Comparison of ENCODE assay signal across 34 cellular contexts in the genomic region with DNA sequence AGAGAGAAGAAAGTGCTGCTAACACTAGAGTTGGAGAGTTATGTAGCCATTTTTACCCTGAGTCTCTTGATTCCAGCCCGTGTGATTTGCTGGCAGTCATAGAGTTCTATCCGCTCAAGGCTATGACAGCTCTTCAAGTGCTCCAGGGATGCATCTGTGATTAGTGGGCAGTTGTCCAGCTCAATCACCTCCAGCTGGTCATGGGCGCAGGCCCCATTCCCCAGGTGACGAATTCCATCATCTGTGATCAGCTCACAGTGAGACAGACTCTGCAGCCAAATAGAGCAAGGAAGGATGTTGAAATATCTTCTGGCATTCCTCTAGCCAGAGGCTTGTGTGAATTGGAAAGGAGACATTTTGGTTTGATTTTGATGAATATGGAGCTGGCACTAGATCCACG. TPM values are rescaled to one million over a fixed set of nuclear protein-coding genes. Genes with fewer than 3 reads are reported as not detected.
DNase-seq lines count a peak whose midpoint lies in the region; ATAC-seq, FAIRE-seq and TF ChIP-seq lines count a peak whose summit lies in the region.
"Had no signal": no experiment of that assay in that cellular context is flagged by ENCODE, and none has a peak within 500 bp of the region (broad histone marks: within the 10 kb centered on the region; RNA-seq: fewer than 3 reads in every experiment).

No MANE protein-coding gene starts in this region.

- H3K27me3 Mint-ChIP-seq in activated T-cell treated with anti-CD3 and anti-CD28 coated beads, Interleukin-2, amount 50 U/mL, for 24 hours = no peaks in the 10 kb centered on the region
- H3K27me3 Mint-ChIP-seq: activated CD4-positive, alpha-beta T cell treated with anti-CD3 and anti-CD28 coated beads, Interleukin-2, amount 10 ng/mL, durations not matched to agents 7 days and 5 days; activated naive CD4-positive, alpha-beta T cell treated with anti-CD3 and anti-CD28 coated beads, Interleukin-2, amount 10 ng/mL, durations not matched to agents 7 days and 5 days; CD4-positive, alpha-beta T cell; natural killer cell treated with Interleukin-12 subunit alpha and Interleukin-12 subunit beta and Interleukin-15 and Interleukin-18, amount 100 ng/mL, for 72 hours had no signal

- FAIRE-seq in GM19239 (lab: Jason Lieb, UNC) = no peak
- FAIRE-seq: A204.1, colon, H54 had no signal

- no peaks in the 10 kb centered on the region for H3K9me3 Mint-ChIP-seq in activated T-cell treated with anti-CD3 and anti-CD28 coated beads, Interleukin-2, amount 50 U/mL, for 24 hours
- H3K9me3 Mint-ChIP-seq: activated CD4-positive, alpha-beta T cell treated with anti-CD3 and anti-CD28 coated beads, Interleukin-2, amount 10 ng/mL, durations not matched to agents 7 days and 5 days; activated naive CD4-positive, alpha-beta T cell treated with anti-CD3 and anti-CD28 coated beads, Interleukin-2, amount 10 ng/mL, durations not matched to agents 7 days and 5 days; CD4-positive, alpha-beta T cell; natural killer cell treated with Interleukin-12 subunit alpha and Interleukin-12 subunit beta and Interleukin-15 and Interleukin-18, amount 100 ng/mL, for 72 hours; WTC11 had no signal

- no peak overlapping the region for H3K4me3 ChIP-seq in AG10803 (ENCODE audit: low read length)
- H3K4me3 ChIP-seq: breast epithelium, mucosa of descending colon, SK-N-MC, thoracic aorta, uterus had no signal

- peak; percentile 86 to 87 for ATAC-seq in left cardiac atrium
- ATAC-seq: mucosa of descending colon; natural killer cell treated with Interleukin-12 subunit alpha and Interleukin-12 subunit beta and Interleukin-15 and Interleukin-18, amount 100 ng/mL, for 72 hours; stimulated activated naive CD8-positive, alpha-beta T cell treated with anti-CD3 and anti-CD28 coated beads, Interleukin-15, Interleukin-2, amounts not matched to agents 100 U/mL and 50 U/mL, for 24 hours; WTC11 had no signal

- intact Hi-C loops in left cardiac atrium (cut with DNase I) = no loop called here

- no peak for TF ChIP-seq CTCF in AG10803 (conservative IDR thresholded peaks at IDR 0.05; ENCODE audit: low read length)

- peak; percentile 24 for DNase-seq in AG10803 (ENCODE audit: low read depth)
- DNase-seq in cerebellum (ENCODE audit: low spot score) = peak; percentile 66
- peak; percentile 73 for DNase-seq in left cardiac atrium
- DNase-seq in pons (ENCODE audit: low spot score) = peak; percentile 26
- no peak for DNase-seq in GM19239 (ENCODE audit: insufficient read length, low spot score)
- no peak for DNase-seq in NCI-H2029 treated with DMSO at 0.1 percent for 48 hours (lab: John Stamatoyannopoulos, UW)
- DNase-seq in NCI-H345 treated with DMSO at 0.1 percent for 48 hours (lab: John Stamatoyannopoulos, UW; ENCODE audit: unreplicated experiment) = no peak
- no peak for DNase-seq in activated T-cell treated with anti-CD3 and anti-CD28 coated beads, Interleukin-2, amount 50 U/mL, for 24 hours
- DNase-seq: activated CD4-positive, alpha-beta T cell treated with anti-CD3 and anti-CD28 coated beads, Interleukin-2, amount 10 ng/mL, durations not matched to agents 7 days and 5 days; activated naive CD4-positive, alpha-beta T cell treated with anti-CD3 and anti-CD28 coated beads, Interleukin-2, amount 10 ng/mL, durations not matched to agents 7 days and 5 days; AML-193; amygdala; CD4-positive, alpha-beta T cell; effector CD4-positive, alpha-beta T cell; KBM-7; kidney glomerular epithelial cell; mucosa of descending colon; NCI-H1092 treated with DMSO at 0.1 percent for 48 hours; NCI-H1694 treated with DMSO at 0.1 percent for 48 hours; stimulated activated CD4-positive, alpha-beta T cell treated with anti-CD3 and anti-CD28 coated beads, Interleukin-1b, Interleukin-23, amount 100 ng/mL, for 48 hours; stimulated activated naive CD8-positive, alpha-beta T cell treated with anti-CD3 and anti-CD28 coated beads, Interleukin-15, Interleukin-2, amounts not matched to agents 100 U/mL and 50 U/mL, for 24 hours; T-helper 1 cell; uterus had no signal

- H3K4me1 Mint-ChIP-seq in activated T-cell treated with anti-CD3 and anti-CD28 coated beads, Interleukin-2, amount 50 U/mL, for 24 hours (ENCODE audit: low read depth) = no peaks in the 10 kb centered on the region
- H3K4me1 Mint-ChIP-seq: activated CD4-positive, alpha-beta T cell treated with anti-CD3 and anti-CD28 coated beads, Interleukin-2, amount 10 ng/mL, durations not matched to agents 7 days and 5 days; activated naive CD4-positive, alpha-beta T cell treated with anti-CD3 and anti-CD28 coated beads, Interleukin-2, amount 10 ng/mL, durations not matched to agents 7 days and 5 days had no signal

- no peak overlapping the region for H3K27ac Mint-ChIP-seq in activated T-cell treated with anti-CD3 and anti-CD28 coated beads, Interleukin-2, amount 50 U/mL, for 24 hours
- H3K27ac Mint-ChIP-seq: activated CD4-positive, alpha-beta T cell treated with anti-CD3 and anti-CD28 coated beads, Interleukin-2, amount 10 ng/mL, durations not matched to agents 7 days and 5 days; activated naive CD4-positive, alpha-beta T cell treated with anti-CD3 and anti-CD28 coated beads, Interleukin-2, amount 10 ng/mL, durations not matched to agents 7 days and 5 days; CD4-positive, alpha-beta T cell; natural killer cell treated with Interleukin-12 subunit alpha and Interleukin-12 subunit beta and Interleukin-15 and Interleukin-18, amount 100 ng/mL, for 72 hours; WTC11 had no signal

- no peak overlapping the region for H3K4me3 Mint-ChIP-seq in activated T-cell treated with anti-CD3 and anti-CD28 coated beads, Interleukin-2, amount 50 U/mL, for 24 hours
- H3K4me3 Mint-ChIP-seq: activated CD4-positive, alpha-beta T cell treated with anti-CD3 and anti-CD28 coated beads, Interleukin-2, amount 10 ng/mL, durations not matched to agents 7 days and 5 days; activated naive CD4-positive, alpha-beta T cell treated with anti-CD3 and anti-CD28 coated beads, Interleukin-2, amount 10 ng/mL, durations not matched to agents 7 days and 5 days; CD4-positive, alpha-beta T cell; natural killer cell treated with Interleukin-12 subunit alpha and Interleukin-12 subunit beta and Interleukin-15 and Interleukin-18, amount 100 ng/mL, for 72 hours; WTC11 had no signal

- H3K36me3 Mint-ChIP-seq in activated T-cell treated with anti-CD3 and anti-CD28 coated beads, Interleukin-2, amount 50 U/mL, for 24 hours (ENCODE audit: low read depth) = peaks cover 70% of the 10 kb centered on the region
- H3K36me3 Mint-ChIP-seq: natural killer cell treated with Interleukin-12 subunit alpha and Interleukin-12 subunit beta and Interleukin-15 and Interleukin-18, amount 100 ng/mL, for 72 hours had no signal

RNA-seq across cellular contexts. Expression of gene STAC2, which starts 38.4 kb away (rescaled TPM):
- total RNA-seq in cerebellum (0.64 TPM), left cardiac atrium (1 to 10 TPM; 1.4 to 5.9 TPM)
- total RNA-seq: activated CD4-positive, alpha-beta T cell treated with anti-CD3 and anti-CD28 coated beads, Interleukin-2, amount 10 ng/mL, durations not matched to agents 7 days and 5 days; CD4-positive, alpha-beta T cell; fibroblast of villous mesenchyme; lung microvascular endothelial cell; NCI-H460 had no signal

Comparison
In these comparisons a context has a peak if more than half of its experiments do, and no peak if none do; other contexts are left out.
1. DNase-seq: peak in AG10803 (single experiment), cerebellum (single experiment), left cardiac atrium (single experiment) and pons (single experiment); none in GM19239 (single experiment), NCI-H2029 treated with DMSO at 0.1 percent for 48 hours (single experiment), NCI-H345 treated with DMSO at 0.1 percent for 48 hours (single experiment) and activated T-cell treated with anti-CD3 and anti-CD28 coated beads, Interleukin-2, amount 50 U/mL, for 24 hours (single experiment).